8 cellular contexts compared by ENCODE assay signal in genomic region chr1:156860113-156860638, GRCh38. TPM values are rescaled to one million over a fixed set of nuclear protein-coding genes. Genes with fewer than 3 reads are reported as not detected.
DNase-seq lines count a peak whose midpoint lies in the region; ATAC-seq and TF ChIP-seq lines count a peak whose summit lies in the region.

No MANE protein-coding gene starts in this region.

- H3K27ac ChIP-seq in lower lobe of right lung = no peak overlapping the region

- H3K27me3 Mint-ChIP-seq in activated CD4-positive, alpha-beta T cell treated with anti-CD3 and anti-CD28 coated beads for 36 hours = peaks cover 45% of the 10 kb centered on the region

- TF ChIP-seq CTCF in lower lobe of right lung (IDR thresholded peaks at IDR 0.05) = peak; percentile 72

- H3K9me3 ChIP-seq in lower lobe of right lung = no peaks in the 10 kb centered on the region

- peak; percentile 44 to 48 for DNase-seq in NCI-H187 (lab: John Stamatoyannopoulos, UW)
- DNase-seq in NCI-H187 treated with DMSO at 0.1 percent for 48 hours (lab: John Stamatoyannopoulos, UW) = no peak
- DNase-seq in NCI-H1105 (lab: John Stamatoyannopoulos, UW) = peak; percentile 32
- DNase-seq in activated CD4-positive, alpha-beta T cell treated with anti-CD3 and anti-CD28 coated beads for 36 hours = peak; percentile 77
- DNase-seq in dermis blood vessel endothelial cell = peak; percentile 63
- no peak for DNase-seq in lower lobe of right lung
- DNase-seq in stimulated activated CD8-positive, alpha-beta memory T cell treated with anti-CD3 and anti-CD28 coated beads, Interleukin-12 subunit alpha, Interleukin-12 subunit beta, amount 100 ng/mL, for 1 hour (ENCODE audit: low read depth) = peak; percentile 39

- no peaks in the 10 kb centered on the region for H3K36me3 ChIP-seq in lower lobe of right lung

- POLR2A ChIA-PET in activated CD4-positive, alpha-beta T cell treated with anti-CD3 and anti-CD28 coated beads for 36 hours (lab: Charles Lee) = interaction anchor here (1.0 to 2.0 kb wide), 5 partner anchors 46 to 134 kb away, joined by 3 to 7 read pairs (median 4); no protein-coding TSS in a partner anchor

- no peaks in the 10 kb centered on the region for H3K36me3 Mint-ChIP-seq in activated CD4-positive, alpha-beta T cell treated with anti-CD3 and anti-CD28 coated beads for 36 hours (ENCODE audit: low read depth)

- H3K27me3 ChIP-seq in lower lobe of right lung (ENCODE audit: low read depth) = peaks cover 78% of the 10 kb centered on the region

- no peaks in the 10 kb centered on the region for H3K9me3 Mint-ChIP-seq in activated CD4-positive, alpha-beta T cell treated with anti-CD3 and anti-CD28 coated beads for 36 hours (ENCODE audit: low read depth)

- peak overlapping the region; percentile 56 for H3K4me3 Mint-ChIP-seq in activated CD4-positive, alpha-beta T cell treated with anti-CD3 and anti-CD28 coated beads for 36 hours

- H3K4me1 Mint-ChIP-seq in activated CD4-positive, alpha-beta T cell treated with anti-CD3 and anti-CD28 coated beads for 36 hours = peaks cover 25% of the 10 kb centered on the region

- CTCF ChIA-PET in activated CD4-positive, alpha-beta T cell treated with anti-CD3 and anti-CD28 coated beads for 36 hours (lab: Charles Lee) = interaction anchor here (0.5 to 6.7 kb wide), 47 partner anchors 11 to 350 kb away, joined by 3 to 109 read pairs (median 5); partner anchors contain the start of genes ISG20L2, METTL25B, MRPL24 and PRCC

- H3K4me3 ChIP-seq in lower lobe of right lung = peak overlapping the region; percentile 39

- peaks cover 29% of the 10 kb centered on the region for H3K4me1 ChIP-seq in lower lobe of right lung

- H3K27ac Mint-ChIP-seq in activated CD4-positive, alpha-beta T cell treated with anti-CD3 and anti-CD28 coated beads for 36 hours = no peak overlapping the region

- ATAC-seq in activated CD4-positive, alpha-beta T cell treated with anti-CD3 and anti-CD28 coated beads for 36 hours = peak; percentile 47
- ATAC-seq in lower lobe of right lung (peak; percentile 66 to 74), HG03521 (IDR thresholded peaks at IDR 0.05; ENCODE audit: unreplicated experiment) (no peak)

- intact Hi-C loops in activated CD4-positive, alpha-beta T cell treated with anti-CD3 and anti-CD28 coated beads for 36 hours (cut with DNase I, micrococcal nuclease) = loop anchor here (1.0 to 5.0 kb wide), 10 partner anchors 21 to 173 kb away; partner anchors contain the start of gene SH2D2A (in 1 of the 2)
- intact Hi-C loops in lower lobe of right lung (cut with DNase I) = no loop called here

RNA-seq across cellular contexts. Expression of gene NTRK1, which starts 0.5 kb away (rescaled TPM):
- total RNA-seq in activated CD4-positive, alpha-beta T cell treated with anti-CD3 and anti-CD28 coated beads for 36 hours = 1 to 10 TPM; 4.4 to 6.1 TPM
- total RNA-seq in dermis blood vessel endothelial cell = not detected in 2 replicates
- total RNA-seq in lower lobe of right lung = 1.9 TPM

RNA-seq across cellular contexts. Expression of gene INSRR, which starts 1.3 kb away (rescaled TPM):
- under 1 TPM; 0.14 to 0.18 TPM for total RNA-seq in activated CD4-positive, alpha-beta T cell treated with anti-CD3 and anti-CD28 coated beads for 36 hours
- total RNA-seq in dermis blood vessel endothelial cell (not detected in 2 replicates), lower lobe of right lung (not detected)

RNA-seq across cellular contexts. Expression of gene PEAR1, which starts 33.3 kb away (rescaled TPM):
- total RNA-seq in activated CD4-positive, alpha-beta T cell treated with anti-CD3 and anti-CD28 coated beads for 36 hours = not detected
- total RNA-seq in dermis blood vessel endothelial cell (19.1 and 53.5 TPM in 2 replicates), lower lobe of right lung (14.8 TPM)

RNA-seq across cellular contexts. Expression of gene SH2D2A, which starts 43.5 kb away (rescaled TPM):
- total RNA-seq in activated CD4-positive, alpha-beta T cell treated with anti-CD3 and anti-CD28 coated beads for 36 hours = 100 to 1,000 TPM; 189 to 211 TPM
- total RNA-seq in dermis blood vessel endothelial cell (not detected in 2 replicates), lower lobe of right lung (3.5 TPM)

Comparison
In these comparisons a context has a peak if more than half of its experiments do, and no peak if none do; other contexts are left out.
1. DNase-seq: peak in NCI-H187 (2 of 2), NCI-H1105 (single experiment), activated CD4-positive, alpha-beta T cell treated with anti-CD3 and anti-CD28 coated beads for 36 hours (single experiment), dermis blood vessel endothelial cell (single experiment) and stimulated activated CD8-positive, alpha-beta memory T cell treated with anti-CD3 and anti-CD28 coated beads, Interleukin-12 subunit alpha, Interleukin-12 subunit beta, amount 100 ng/mL, for 1 hour (single experiment); none in NCI-H187 treated with DMSO at 0.1 percent for 48 hours (single experiment) and lower lobe of right lung (single experiment).
2. RNA of gene PEAR1, which starts 33.3 kb away (total RNA-seq): 19.1 to 53.5 TPM in dermis blood vessel endothelial cell and 14.8 TPM in lower lobe of right lung (single experiment); not detected in activated CD4-positive, alpha-beta T cell treated with anti-CD3 and anti-CD28 coated beads for 36 hours; every median in the first group is over 10 times any median in the second.